Comparison of ENCODE assay signal across 20 cellular contexts in genomic region chr1:102896286-102896685, GRCh38.
"Had no signal": no experiment of that assay in that cellular context is flagged by ENCODE, and none has a peak within 500 bp of the region (broad histone marks: within the 10 kb centered on the region; RNA-seq: fewer than 3 reads in every experiment).

No MANE protein-coding gene starts in this region.

- H3K27me3 ChIP-seq: dorsolateral prefrontal cortex, esophagus muscularis mucosa, gastrocnemius medialis, heart right ventricle, left lung had no signal

- H3K4me1 ChIP-seq: gastrocnemius medialis, heart right ventricle, left lung, lower lobe of right lung had no signal

- ATAC-seq: gastrocnemius medialis, heart right ventricle, left cardiac atrium, left lung, left ventricle myocardium superior, lower lobe of right lung, mucosa of descending colon had no signal

- H3K27ac ChIP-seq: coronary artery, dorsolateral prefrontal cortex, esophagus muscularis mucosa, gastrocnemius medialis, heart right ventricle, left lung, lower lobe of right lung had no signal

- H3K36me3 ChIP-seq: esophagus muscularis mucosa, gastrocnemius medialis, heart right ventricle, left lung, lower lobe of right lung had no signal

- H3K4me3 ChIP-seq: coronary artery, dorsolateral prefrontal cortex, esophagus muscularis mucosa, gastrocnemius medialis, heart right ventricle, left lung, lower lobe of right lung, mucosa of descending colon had no signal

- H3K9me3 ChIP-seq: esophagus muscularis mucosa, gastrocnemius medialis, heart right ventricle, left lung, lower lobe of right lung, mucosa of descending colon had no signal

- DNase-seq: dermis blood vessel endothelial cell; dorsolateral prefrontal cortex; effector CD4-positive, alpha-beta T cell; effector memory CD4-positive, alpha-beta T cell; foreskin fibroblast; foreskin melanocyte; gastrocnemius medialis; glutamatergic neuron; head of caudate nucleus; heart right ventricle; hypothalamus; left cardiac atrium; left lung; left ventricle myocardium superior; lower lobe of right lung; mesenchymal stem cell; mucosa of descending colon; naive B cell had no signal
